21 cellular contexts compared by ENCODE assay signal in genomic region chr3:30418443-30418842, GRCh38.
"Had no signal": no experiment of that assay in that cellular context is flagged by ENCODE, and none has a peak within 500 bp of the region (broad histone marks: within the 10 kb centered on the region; RNA-seq: fewer than 3 reads in every experiment).

No MANE protein-coding gene starts in this region.

- H3K27me3 ChIP-seq: esophagus muscularis mucosa, thyroid gland had no signal

- H3K4me1 ChIP-seq: thyroid gland had no signal

- H3K9me3 ChIP-seq: esophagus muscularis mucosa, thyroid gland had no signal

- FAIRE-seq: keratinocyte had no signal

- DNase-seq: activated B cell treated with CpG ODN at 0.5 μM for 24 hours; activated CD4-positive, alpha-beta T cell treated with anti-CD3 and anti-CD28 coated beads, Interleukin-2, amount 10 ng/mL, durations not matched to agents 7 days and 5 days; activated CD8-positive, alpha-beta T cell treated with anti-CD3 and anti-CD28 coated beads, Interleukin-2, amount 10 ng/mL, durations not matched to agents 7 days and 5 days; activated naive CD4-positive, alpha-beta T cell treated with Interleukin-2 at 50 U/mL for 16 hours; activated naive CD8-positive, alpha-beta T cell treated with anti-CD3 and anti-CD28 coated beads, Interleukin-2, amount 10 ng/mL, durations not matched to agents 7 days and 5 days; activated T-cell treated with anti-CD3 and anti-CD28 coated beads, Interleukin-2, amount 50 U/mL, for 24 hours; aorta; effector CD4-positive, alpha-beta T cell; glutamatergic neuron; hypothalamus; posterior cingulate gyrus; stimulated activated CD4-positive, alpha-beta T cell treated with anti-CD3 and anti-CD28 coated beads, Interleukin-12 subunit alpha, Interleukin-12 subunit beta, amount 100 ng/mL, for 4 hours; stimulated activated CD4-positive, alpha-beta T cell treated with anti-CD3 and anti-CD28 coated beads, Interleukin-1b, Interleukin-23, amount 100 ng/mL, for 48 hours; stimulated activated CD8-positive, alpha-beta memory T cell treated with anti-CD3 and anti-CD28 coated beads, Interleukin-4, amount 100 ng/mL, for 48 hours; stimulated activated naive CD4-positive, alpha-beta T cell; T-cell; thyroid gland had no signal

- H3K36me3 ChIP-seq: esophagus muscularis mucosa, thyroid gland had no signal

- ATAC-seq: activated CD8-positive, alpha-beta T cell treated with anti-CD3 and anti-CD28 coated beads, Interleukin-2, amount 10 ng/mL, durations not matched to agents 7 days and 5 days; natural killer cell treated with Interleukin-12 subunit alpha and Interleukin-12 subunit beta and Interleukin-15 and Interleukin-18, amount 100 ng/mL, for 72 hours; T-cell had no signal

- H3K4me3 ChIP-seq: esophagus muscularis mucosa, lung, thyroid gland had no signal

- H3K27ac ChIP-seq: esophagus muscularis mucosa, thyroid gland had no signal
